Comparison of ENCODE assay signal across 19 cellular contexts in the genomic region with DNA sequence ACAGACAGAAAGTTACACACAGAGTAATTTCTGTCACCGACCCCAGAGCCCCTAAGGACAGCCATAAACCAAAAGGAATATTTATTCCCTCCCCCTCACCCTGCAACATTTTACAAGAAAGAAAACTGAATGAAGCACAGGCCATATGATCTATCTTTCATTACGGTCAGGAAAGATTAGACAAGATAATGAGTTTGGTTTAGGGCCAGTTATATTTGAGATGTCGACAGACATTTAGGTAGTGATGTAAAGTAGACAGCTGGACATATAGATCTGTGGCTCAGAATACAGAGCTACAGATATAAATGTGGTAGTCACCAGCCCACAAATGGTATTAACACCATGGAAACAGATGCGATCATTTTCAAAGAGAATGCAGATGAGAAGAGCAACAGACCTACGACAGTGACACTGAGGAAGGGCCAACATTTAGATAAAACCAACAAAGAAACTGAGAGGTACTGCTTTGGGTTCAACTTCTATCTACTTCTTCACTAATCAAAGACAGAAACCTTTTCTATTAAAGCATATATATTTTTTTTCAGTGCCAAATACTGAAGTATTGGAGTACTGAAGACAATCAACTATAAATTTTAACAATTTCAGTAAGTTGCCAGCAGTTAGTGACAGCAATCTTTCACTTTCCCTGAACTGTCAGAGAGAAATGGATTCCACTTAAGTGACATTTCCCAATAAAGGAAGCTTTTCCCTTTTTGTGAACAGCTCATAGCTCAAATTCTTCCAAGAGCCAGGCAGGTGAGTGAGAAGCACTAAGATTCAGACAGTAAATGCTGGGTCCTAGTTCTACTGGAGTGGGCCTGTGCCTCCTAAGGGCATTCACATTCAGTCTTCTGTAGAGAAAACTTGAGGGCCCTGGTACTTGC.
DNase-seq lines count a peak whose midpoint lies in the region; ATAC-seq and TF ChIP-seq lines count a peak whose summit lies in the region.
"Had no signal": no experiment of that assay in that cellular context is flagged by ENCODE, and none has a peak within 500 bp of the region (broad histone marks: within the 10 kb centered on the region; RNA-seq: fewer than 3 reads in every experiment).

No MANE protein-coding gene starts in this region.

- no peaks in the 10 kb centered on the region for H3K9me3 Mint-ChIP-seq in activated CD4-positive, alpha-beta T cell treated with anti-CD3 and anti-CD28 coated beads, Interleukin-2, amount 10 ng/mL, durations not matched to agents 24 days and 14 days
- H3K9me3 Mint-ChIP-seq in natural killer cell treated with Interleukin-12 subunit alpha and Interleukin-12 subunit beta and Interleukin-15 and Interleukin-18, amount 100 ng/mL, for 72 hours: no peaks in the 10 kb centered on the region
- H3K9me3 Mint-ChIP-seq: activated CD4-positive, alpha-beta memory T cell treated with anti-CD3 and anti-CD28 coated beads, Interleukin-2, amount 10 ng/mL, durations not matched to agents 7 days and 5 days; activated naive CD4-positive, alpha-beta T cell treated with anti-CD3 and anti-CD28 coated beads, Interleukin-2, amount 50 U/mL, for 72 hours; activated T-cell treated with anti-CD3 and anti-CD28 coated beads, Interleukin-2, amount 50 U/mL, for 4 hours; CD4-positive, CD25-positive, alpha-beta regulatory T cell had no signal

- TF ChIP-seq CTCF in dorsolateral prefrontal cortex (IDR thresholded peaks at IDR 0.05 in 54 of 56, conservative IDR thresholded peaks at IDR 0.05 in 2 of 56; ENCODE audit: low read depth in 1 of 56, partially characterized antibody in 56 of 56): no peak

- no peaks in the 10 kb centered on the region for H3K27me3 ChIP-seq in dorsolateral prefrontal cortex
- H3K27me3 ChIP-seq: colonic mucosa, right atrium auricular region, transverse colon had no signal

- H3K27ac ChIP-seq in dorsolateral prefrontal cortex (peak overlapping the region in 31 of 59 donors; percentile 0 to 70 (median 37)), substantia nigra (ENCODE audit: low read depth, low read length, poor library complexity, severe bottlenecking) (peak overlapping the region; percentile 11)
- H3K27ac ChIP-seq: colonic mucosa, transverse colon had no signal

- no peaks in the 10 kb centered on the region for H3K36me3 Mint-ChIP-seq in activated CD4-positive, alpha-beta T cell treated with anti-CD3 and anti-CD28 coated beads, Interleukin-2, amount 10 ng/mL, durations not matched to agents 24 days and 14 days (ENCODE audit: low read depth)
- H3K36me3 Mint-ChIP-seq in natural killer cell treated with Interleukin-12 subunit alpha and Interleukin-12 subunit beta and Interleukin-15 and Interleukin-18, amount 100 ng/mL, for 72 hours: no peaks in the 10 kb centered on the region
- H3K36me3 Mint-ChIP-seq: CD4-positive, CD25-positive, alpha-beta regulatory T cell had no signal

- H3K4me3 ChIP-seq in dorsolateral prefrontal cortex: peak overlapping the region in 6 of 59 donors; percentile 3 to 31 (median 10)
- H3K4me3 ChIP-seq: colonic mucosa, right atrium auricular region, transverse colon had no signal

- intact Hi-C loops in activated CD4-positive, alpha-beta T cell treated with anti-CD3 and anti-CD28 coated beads, Interleukin-2, amount 10 ng/mL, durations not matched to agents 24 days and 14 days (cut with micrococcal nuclease): no loop called here
- intact Hi-C loops in dorsolateral prefrontal cortex (cut with DNase I): no loop called here

- H3K4me1 Mint-ChIP-seq in activated CD4-positive, alpha-beta T cell treated with anti-CD3 and anti-CD28 coated beads, Interleukin-2, amount 10 ng/mL, durations not matched to agents 24 days and 14 days: peaks cover 6% of the 10 kb centered on the region
- H3K4me1 Mint-ChIP-seq in natural killer cell treated with Interleukin-12 subunit alpha and Interleukin-12 subunit beta and Interleukin-15 and Interleukin-18, amount 100 ng/mL, for 72 hours (ENCODE audit: low read depth in 2 of 2): peaks cover 10 to 26% of the 10 kb centered on the region in 2 donors
- H3K4me1 Mint-ChIP-seq: activated CD4-positive, alpha-beta memory T cell treated with anti-CD3 and anti-CD28 coated beads, Interleukin-2, amount 10 ng/mL, durations not matched to agents 7 days and 5 days had no signal

- ATAC-seq in natural killer cell treated with Interleukin-12 subunit alpha and Interleukin-12 subunit beta and Interleukin-15 and Interleukin-18, amount 100 ng/mL, for 72 hours: no peak
- ATAC-seq: activated naive CD4-positive, alpha-beta T cell treated with anti-CD3 and anti-CD28 coated beads, Interleukin-2, amount 50 U/mL, for 72 hours; activated T-cell treated with anti-CD3 and anti-CD28 coated beads, Interleukin-2, amount 50 U/mL, for 4 hours had no signal

- H3K4me3 Mint-ChIP-seq in activated CD4-positive, alpha-beta T cell treated with anti-CD3 and anti-CD28 coated beads, Interleukin-2, amount 10 ng/mL, durations not matched to agents 24 days and 14 days: no peak overlapping the region
- no peak overlapping the region for H3K4me3 Mint-ChIP-seq in natural killer cell treated with Interleukin-12 subunit alpha and Interleukin-12 subunit beta and Interleukin-15 and Interleukin-18, amount 100 ng/mL, for 72 hours
- H3K4me3 Mint-ChIP-seq: activated CD4-positive, alpha-beta memory T cell treated with anti-CD3 and anti-CD28 coated beads, Interleukin-2, amount 10 ng/mL, durations not matched to agents 7 days and 5 days; activated T-cell treated with anti-CD3 and anti-CD28 coated beads, Interleukin-2, amount 50 U/mL, for 4 hours; CD4-positive, CD25-positive, alpha-beta regulatory T cell had no signal

- peak; percentile 44 for DNase-seq in activated CD4-positive, alpha-beta T cell treated with anti-CD3 and anti-CD28 coated beads, Interleukin-2, amount 10 ng/mL, durations not matched to agents 24 days and 14 days
- DNase-seq in activated CD4-positive, alpha-beta T cell treated with anti-CD3 and anti-CD28 coated beads for 48 hours: no peak
- DNase-seq in NCI-H524 (lab: John Stamatoyannopoulos, UW) (peak; percentile 36 to 73), dorsolateral prefrontal cortex (no peak), substantia nigra (lab: John Stamatoyannopoulos, UW) (no peak), SHP77 (lab: John Stamatoyannopoulos, UW) (no peak), HK-2 (ENCODE audit: unreplicated experiment) (no peak)
- no peak for DNase-seq in natural killer cell treated with Interleukin-12 subunit alpha and Interleukin-12 subunit beta and Interleukin-15 and Interleukin-18, amount 100 ng/mL, for 72 hours (ENCODE audit: low spot score)
- DNase-seq: activated CD4-positive, alpha-beta memory T cell treated with anti-CD3 and anti-CD28 coated beads, Interleukin-2, amount 10 ng/mL, durations not matched to agents 7 days and 5 days; activated T-cell treated with anti-CD3 and anti-CD28 coated beads, Interleukin-2, amount 50 U/mL, for 4 hours; CD4-positive, CD25-positive, alpha-beta regulatory T cell; colonic mucosa; IMR-90; NCI-H2171; RPMI8226; stimulated activated naive CD4-positive, alpha-beta T cell treated with Interleukin-2 at 50 U/mL for 16 hours; transverse colon had no signal

- H3K27ac Mint-ChIP-seq in activated CD4-positive, alpha-beta T cell treated with anti-CD3 and anti-CD28 coated beads, Interleukin-2, amount 10 ng/mL, durations not matched to agents 24 days and 14 days: no peak overlapping the region
- peak overlapping the region in 1 of 2 donors; percentile 37 for H3K27ac Mint-ChIP-seq in natural killer cell treated with Interleukin-12 subunit alpha and Interleukin-12 subunit beta and Interleukin-15 and Interleukin-18, amount 100 ng/mL, for 72 hours
- H3K27ac Mint-ChIP-seq: activated CD4-positive, alpha-beta memory T cell treated with anti-CD3 and anti-CD28 coated beads, Interleukin-2, amount 10 ng/mL, durations not matched to agents 7 days and 5 days; activated naive CD4-positive, alpha-beta T cell treated with anti-CD3 and anti-CD28 coated beads, Interleukin-2, amount 50 U/mL, for 72 hours; CD4-positive, CD25-positive, alpha-beta regulatory T cell had no signal

- H3K27me3 Mint-ChIP-seq in activated CD4-positive, alpha-beta T cell treated with anti-CD3 and anti-CD28 coated beads, Interleukin-2, amount 10 ng/mL, durations not matched to agents 24 days and 14 days: no peaks in the 10 kb centered on the region
- H3K27me3 Mint-ChIP-seq in natural killer cell treated with Interleukin-12 subunit alpha and Interleukin-12 subunit beta and Interleukin-15 and Interleukin-18, amount 100 ng/mL, for 72 hours: no peaks in the 10 kb centered on the region
- H3K27me3 Mint-ChIP-seq: activated CD4-positive, alpha-beta memory T cell treated with anti-CD3 and anti-CD28 coated beads, Interleukin-2, amount 10 ng/mL, durations not matched to agents 7 days and 5 days; CD4-positive, CD25-positive, alpha-beta regulatory T cell had no signal

Comparison
In these comparisons a context has a peak if more than half of its experiments do, and no peak if none do; other contexts are left out.
1. DNase-seq: peak in activated CD4-positive, alpha-beta T cell treated with anti-CD3 and anti-CD28 coated beads, Interleukin-2, amount 10 ng/mL, durations not matched to agents 24 days and 14 days (single experiment) and NCI-H524 (2 of 2); none in activated CD4-positive, alpha-beta T cell treated with anti-CD3 and anti-CD28 coated beads for 48 hours (single experiment), dorsolateral prefrontal cortex (0 of 10), substantia nigra (0 of 49), natural killer cell treated with Interleukin-12 subunit alpha and Interleukin-12 subunit beta and Interleukin-15 and Interleukin-18, amount 100 ng/mL, for 72 hours (single experiment), SHP77 (0 of 2) and HK-2 (single experiment).